In the genomic region with DNA sequence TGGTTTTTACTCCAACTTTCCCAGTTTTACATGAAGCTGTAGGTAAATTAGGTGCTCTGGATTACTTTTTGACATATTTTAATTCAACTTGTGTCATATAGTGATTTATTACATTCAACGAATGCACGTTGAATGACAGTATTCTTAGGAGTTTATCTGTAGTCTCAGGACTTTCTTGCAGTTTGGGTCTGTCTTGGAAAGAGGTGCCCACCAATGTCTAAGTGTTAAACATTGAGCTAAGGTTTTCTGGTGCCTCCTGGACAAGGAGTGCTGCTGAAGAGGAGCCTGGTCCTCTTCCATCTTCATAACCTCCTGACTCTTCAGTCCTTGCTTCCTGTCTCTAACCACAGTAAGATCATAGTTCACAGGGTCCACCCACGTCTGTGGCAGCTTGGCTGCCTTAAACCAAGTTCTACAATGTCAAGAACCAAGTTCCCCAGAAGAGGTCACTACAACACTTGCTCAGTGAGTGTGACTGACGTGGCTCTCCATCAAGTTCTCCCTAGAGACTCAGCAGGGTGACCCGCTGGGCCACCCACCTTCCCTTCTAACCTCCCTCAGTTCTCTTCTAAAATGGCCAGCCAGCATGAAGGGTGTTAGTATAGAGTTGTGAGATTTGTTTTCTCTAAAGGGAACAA, we compare ENCODE assay signal across 8 cellular contexts. TPM values are rescaled to one million over a fixed set of nuclear protein-coding genes. Genes with fewer than 3 reads are reported as not detected.
A peak's percentile ranks its signal among the peaks of the same experiment; 100 is the strongest.
DNase-seq lines count a peak whose midpoint lies in the region; ATAC-seq, FAIRE-seq and TF ChIP-seq lines count a peak whose summit lies in the region.

No MANE protein-coding gene starts in this region.

- H2BK20ac ChIP-seq in H1 (ENCODE audit: low read length): no peak overlapping the region; the same call in 1 of the 2 replicates

- H2AK5ac ChIP-seq in H1 (ENCODE audit: low read depth, low read length): no peak overlapping the region

- H3K14ac ChIP-seq in H1 (ENCODE audit: insufficient read length): no peak overlapping the region

- peak; percentile 91 to 92 for TF ChIP-seq RAD21 in H1 (IDR thresholded peaks at IDR 0.05 in 1 of 2, conservative IDR thresholded peaks at IDR 0.05 in 1 of 2; ENCODE audit: low read depth in 2 of 2, low read length in 2 of 2)

- no peak for TF ChIP-seq EP300 in H1 (IDR thresholded peaks at IDR 0.05; ENCODE audit: borderline replicate concordance in 1 of 2, low read depth in 2 of 2, low read length in 2 of 2)

- no peaks in the 10 kb centered on the region; a peak in 1 of 8 replicates for H3K36me3 ChIP-seq in H1 (ENCODE audit: control insufficient read depth in 2 of 4, insufficient read depth in 4 of 4, low read length in 3 of 4)

- H3K27ac ChIP-seq in H1 (ENCODE audit: low read depth, low read length): no peak overlapping the region

- ATAC-seq in GM18505 (IDR thresholded peaks at IDR 0.05; ENCODE audit: unreplicated experiment) (peak; percentile 95), HG02763 (IDR thresholded peaks at IDR 0.05; ENCODE audit: unreplicated experiment) (peak; percentile 98), T-helper 17 cell (peak; percentile 77)

- H3K4me1 Mint-ChIP-seq in T-helper 17 cell: peaks cover 8% of the 10 kb centered on the region
- peaks cover 25% of the 10 kb centered on the region for H3K4me1 Mint-ChIP-seq in nephron progenitor cell

- no peaks in the 10 kb centered on the region for H4K20me1 ChIP-seq in H1 (replicated peaks in 1 of 2; ENCODE audit: control insufficient read depth in 1 of 2, insufficient read depth in 2 of 2, low read length in 2 of 2)

- no peak overlapping the region for H2BK120ac ChIP-seq in H1 (replicated peaks; ENCODE audit: low read depth, low read length)

- 67% methylated on average over 5 of the region's 5 CpGs; no CpG with 5 or more reads in 1 of the 2 experiments for WGBS in H1 (ENCODE audit: extremely low coverage in 1 of 2, insufficient coverage in 1 of 2, insufficient read length in 1 of 2, insufficient replicate concordance in 2 of 2, low coverage in 1 of 2, low lambda C conversion rate in 2 of 2, missing lambda C conversion rate in 1 of 2), 2 experiments

- no peak overlapping the region for H2BK5ac ChIP-seq in H1 (ENCODE audit: low read depth, low read length)

- no peak overlapping the region for H3K9ac ChIP-seq in H1 (replicated peaks in 1 of 4; ENCODE audit: extremely low read depth in 1 of 4, low read depth in 3 of 4, low read length in 3 of 4)

- H4K8ac ChIP-seq in H1 (ENCODE audit: extremely low read depth, insufficient read depth, low read length): no peak overlapping the region

- H3K23ac ChIP-seq in H1 (ENCODE audit: insufficient read length): no peak overlapping the region

- peaks cover 0 to 4% (median 1%) of the 10 kb centered on the region in 4 experiments; a peak in 3 of 7 replicates for H3K4me1 ChIP-seq in H1 (replicated peaks in 1 of 4; ENCODE audit: control insufficient read depth in 3 of 4, insufficient read depth in 4 of 4, low read length in 3 of 4)

- peak; percentile 98 for FAIRE-seq in H1 (lab: Jason Lieb, UNC)

- no peak overlapping the region for H3K4me3 ChIP-seq in H1 (ENCODE audit: extremely low read depth in 1 of 4, insufficient read depth in 2 of 4, low read depth in 3 of 4, low read length in 4 of 4)

- H3K79me1 ChIP-seq in H1 (ENCODE audit: low read depth, low read length): no peaks in the 10 kb centered on the region

- peaks cover under 1 to 9% (median 6%) of the 10 kb centered on the region in 4 experiments; a peak in 6 of 7 replicates for H3K27me3 ChIP-seq in H1 (replicated peaks in 1 of 4; ENCODE audit: control insufficient read depth in 3 of 4, extremely low read depth in 1 of 4, insufficient read depth in 3 of 4, low read length in 3 of 4)

- peaks cover 4% of the 10 kb centered on the region for H3K9me3 Mint-ChIP-seq in nephron progenitor cell

- peaks cover 63% of the 10 kb centered on the region for H3K27me3 Mint-ChIP-seq in T-helper 17 cell
- H3K27me3 Mint-ChIP-seq in nephron progenitor cell (ENCODE audit: low read depth, poor library complexity): peaks cover 26% of the 10 kb centered on the region

- DNase-seq in AG20443 (ENCODE audit: low spot score) (peak; percentile 14), NAMALWA (ENCODE audit: low spot score) (peak; percentile 95), T-helper 17 cell (no peak), H1 (ENCODE audit: low read depth in 1 of 2, low spot score in 2 of 2) (peak in 1 of 2 experiments; percentile 53), nephron progenitor cell (peak; percentile 22), dedifferentiated amniotic fluid mesenchymal stem cell (ENCODE audit: extremely low spot score) (no peak)

- no peak for TF ChIP-seq POLR2A in GM18505 (IDR thresholded peaks at IDR 0.05; ENCODE audit: borderline replicate concordance, extremely low read depth, insufficient read depth, insufficient read length)
- no peak for TF ChIP-seq POLR2A in H1 (IDR thresholded peaks at IDR 0.05; ENCODE audit: control extremely low read depth in 1 of 2, low read depth in 2 of 2, low read length in 2 of 2)

- H3K4me3 Mint-ChIP-seq in T-helper 17 cell: no peak overlapping the region
- no peak overlapping the region for H3K4me3 Mint-ChIP-seq in nephron progenitor cell

- CTCF ChIA-PET in H1 (lab: Charles Lee; ENCODE audit: partially characterized antibody): interaction anchor here (0.6 to 3.0 kb wide), 28 partner anchors 9 to 464 kb away, joined by 3 to 16 read pairs (median 4); no protein-coding TSS in a partner anchor

- no peak overlapping the region for H3K18ac ChIP-seq in H1 (ENCODE audit: extremely low read depth, low read length)

- peak overlapping the region; percentile 86; the same call in 1 of the 2 replicates for H2BK12ac ChIP-seq in H1 (ENCODE audit: low read depth, low read length)

- no peaks in the 10 kb centered on the region for H3K36me3 Mint-ChIP-seq in T-helper 17 cell (ENCODE audit: low read depth)
- H3K36me3 Mint-ChIP-seq in nephron progenitor cell (ENCODE audit: low read depth): no peaks in the 10 kb centered on the region

- POLR2A ChIA-PET in H1 (lab: Charles Lee; ENCODE audit: partially characterized antibody): interaction anchor here (0.7 to 2.5 kb wide), 5 partner anchors 17 to 119 kb away, joined by 3 to 12 read pairs (median 3); no protein-coding TSS in a partner anchor

- TF ChIP-seq CTCF in H1 (IDR thresholded peaks at IDR 0.05; ENCODE audit: control extremely low read depth in 1 of 3, insufficient read depth in 1 of 3, low read depth in 1 of 3, low read length in 3 of 3) (peak; percentile 17 to 79 (median 62)), nephron progenitor cell (IDR thresholded peaks at IDR 0.05) (peak; percentile 48)

- H3K27ac Mint-ChIP-seq in T-helper 17 cell (peak overlapping the region; percentile 21), nephron progenitor cell (no peak overlapping the region)

- no peak overlapping the region for H2AFZ ChIP-seq in H1 (ENCODE audit: low read length)

- no peak overlapping the region for H3K56ac ChIP-seq in H1 (replicated peaks; ENCODE audit: insufficient read length, low read depth, low read length)

- H3K4me2 ChIP-seq in H1 (ENCODE audit: insufficient read depth in 1 of 2, low read depth in 2 of 2, low read length in 2 of 2): no peak overlapping the region; a peak in 1 of 4 replicates

- no peak overlapping the region for H2BK15ac ChIP-seq in H1 (ENCODE audit: low read length)

- peaks cover 6% of the 10 kb centered on the region for H3K23me2 ChIP-seq in H1 (ENCODE audit: low read depth, low read length)

- H3K9me3 ChIP-seq in T-helper 17 cell (ENCODE audit: control insufficient read depth, low read length, poor library complexity, severe bottlenecking) (no peaks in the 10 kb centered on the region), H1 (ENCODE audit: insufficient read depth in 2 of 2, low read depth in 1 of 2, low read length in 1 of 2) (peaks cover 0 to 2% of the 10 kb centered on the region in 2 experiments; a peak in 1 of 4 replicates)

- H3K79me2 ChIP-seq in H1 (ENCODE audit: control insufficient read depth in 1 of 2, insufficient read depth in 2 of 2, low read length in 2 of 2): no peaks in the 10 kb centered on the region

- H4K5ac ChIP-seq in H1 (ENCODE audit: insufficient read length, low read depth, low read length): no peak overlapping the region

- no peak overlapping the region for H3K4ac ChIP-seq in H1 (replicated peaks; ENCODE audit: insufficient read length, low read depth, low read length)

- no peak overlapping the region for H4K91ac ChIP-seq in H1 (replicated peaks; ENCODE audit: insufficient read length, low read length)

TF ChIP-seq in H1, 55 proteins besides CTCF, POLR2A, EP300 and RAD21:
- TF ChIP-seq EGR1 (IDR thresholded peaks at IDR 0.05; ENCODE audit: borderline replicate concordance, low read depth, low read length) (peak; percentile 31; the same call in 1 of the 2 replicates), CREB1 (IDR thresholded peaks at IDR 0.05) (peak; percentile 47; the same call in 1 of the 2 replicates), RNF2 (IDR thresholded peaks at IDR 0.05; ENCODE audit: borderline replicate concordance, low read depth, low read length, missing control alignments, poor library complexity, severe bottlenecking) (no peak)

RNA-seq across cellular contexts. Expression of a gene that starts 6.1 kb away (rescaled TPM):
- not detected for total RNA-seq in T-helper 17 cell
- 1.0 and 1.7 TPM in 2 replicates for total RNA-seq in H1 (2021; fragmentation: NEBNext Ultra II Directional; extraction: Animal tissue kit (Norgen Biotek cat#: 25700))
- 1.2 and 1.7 TPM in 2 replicates for polyA plus RNA-seq in H1 (2011; rRNA removed)
- 1.6 TPM for polyA plus RNA-seq in H1 (2011; cell fraction: cytosol; rRNA removed)
- 1.4 TPM for polyA plus RNA-seq in H1 (2011; cell fraction: nucleus; rRNA removed)
- polyA plus RNA-seq in H1 (2012, experiment 1 of 2): 0.94 to 1.8 TPM (median 1.5 TPM) in 4 replicates
- 0.94 TPM for polyA plus RNA-seq in H1 (2012, experiment 2 of 2)
- 3.2 TPM for polyA plus RNA-seq in H1 (2013, experiment 1 of 2)
- 4.5 TPM for polyA plus RNA-seq in H1 (2013, experiment 2 of 2)
- not detected in 2 replicates for polyA minus RNA-seq in H1 (2011; rRNA and poly(A)+ RNA removed)
- not detected for polyA minus RNA-seq in H1 (2011; cell fraction: cytosol; rRNA and poly(A)+ RNA removed)
- polyA minus RNA-seq in H1 (2011; cell fraction: nucleus; rRNA and poly(A)+ RNA removed): not detected

Comparison
In these comparisons a context has a peak if more than half of its experiments do, and no peak if none do; other contexts are left out.
1. DNase-seq: peak in AG20443 (single experiment), NAMALWA (single experiment) and nephron progenitor cell (single experiment); none in T-helper 17 cell (0 of 3) and dedifferentiated amniotic fluid mesenchymal stem cell (single experiment).
2. Peak in every context shown above with its lines, with median percentiles within 50 percentile points of each other: ATAC-seq.